ENCODE assay signal across 8 cellular contexts in genomic region chr5:132647473-132647872, GRCh38. TPM values are rescaled to one million over a fixed set of nuclear protein-coding genes. Genes with fewer than 3 reads are reported as not detected.
"Had no signal": no experiment of that assay in that cellular context is flagged by ENCODE, and none has a peak within 500 bp of the region (broad histone marks: within the 10 kb centered on the region; RNA-seq: fewer than 3 reads in every experiment).

No MANE protein-coding gene starts in this region.

- H3K4me3 ChIP-seq: GM23338 had no signal

- H2AFZ ChIP-seq: GM23338 had no signal

- FAIRE-seq: H1, H54, HTR-8/SVneo had no signal

- H3K4me2 ChIP-seq: GM23338 had no signal

- DNase-seq: H9, HCEC 1CT had no signal

- ATAC-seq: GM23338 had no signal

RNA-seq across cellular contexts. Expression of gene IL13, which starts 10.5 kb away (rescaled TPM):
- total RNA-seq: GM23338, H1, H9, HT-29 had no signal
- polyA plus RNA-seq: GM23338, H1, IgD-negative memory B cell had no signal

RNA-seq across cellular contexts. Expression of gene IL4, which starts 26.3 kb away (rescaled TPM):
- total RNA-seq: GM23338, H1, H9, HT-29 had no signal
- polyA plus RNA-seq: GM23338, H1, IgD-negative memory B cell had no signal
